ENCODE assay signal across 8 cellular contexts in genomic region chr10:38093816-38094157, GRCh38. TPM values are rescaled to one million over a fixed set of nuclear protein-coding genes. Genes with fewer than 3 reads are reported as not detected.
DNase-seq lines count a peak whose midpoint lies in the region; ATAC-seq, FAIRE-seq and TF ChIP-seq lines count a peak whose summit lies in the region.

No MANE protein-coding gene starts in this region.

- no peaks in the 10 kb centered on the region for H4K20me1 ChIP-seq in endothelial cell of umbilical vein (replicated peaks; ENCODE audit: control insufficient read depth, extremely low read depth, insufficient read depth, low read length)

- H3K4me1 ChIP-seq in endothelial cell of umbilical vein (ENCODE audit: control insufficient read depth, extremely low read depth, insufficient read depth, low read length) = no peaks in the 10 kb centered on the region

- H3K9me3 ChIP-seq in endothelial cell of umbilical vein (replicated peaks; ENCODE audit: control insufficient read depth, insufficient read depth, low read length) = no peaks in the 10 kb centered on the region

- BruUV-seq in endothelial cell of umbilical vein (replicated peaks; lab: Mats Ljungman, UMichigan) = no TSS peak

- peak overlapping the region; percentile 63 for H3K4me2 ChIP-seq in endothelial cell of umbilical vein (ENCODE audit: insufficient read depth, low read length)

- H3K9ac ChIP-seq in endothelial cell of umbilical vein (replicated peaks; ENCODE audit: extremely low read depth, insufficient read depth, low read length) = no peak overlapping the region

- dilution Hi-C loops in endothelial cell of umbilical vein (cut with MboI; ENCODE audit: extremely low pct_ligation_motif_present, low sequenced_read_pairs) = no loop called here

- ATAC-seq in omental fat pad (ENCODE audit: low FRiP score) = peak; percentile 5

- no peak overlapping the region for H3K27ac ChIP-seq in endothelial cell of umbilical vein (ENCODE audit: insufficient read depth, low read depth, low read length)

- no peak for FAIRE-seq in endothelial cell of umbilical vein (lab: Jason Lieb, UNC)

- no peaks in the 10 kb centered on the region for H3K9me1 ChIP-seq in endothelial cell of umbilical vein (replicated peaks; ENCODE audit: control insufficient read depth, extremely low read depth, insufficient read depth, low read length)

- peak overlapping the region; percentile 91 for H3K4me3 ChIP-seq in GM12864 (ENCODE audit: low read depth, low read length)
- peak overlapping the region; percentile 19 for H3K4me3 ChIP-seq in H7 (ENCODE audit: insufficient read depth, low read depth, low read length)
- H3K4me3 ChIP-seq in endothelial cell of umbilical vein (replicated peaks in 1 of 3; ENCODE audit: insufficient read depth in 1 of 3, low read depth in 1 of 3, low read length in 3 of 3) = peak overlapping the region; percentile 6 to 45 (median 33)

- CTCF ChIA-PET in endothelial cell of umbilical vein (lab: Charles Lee) = interaction anchor here (1.2 to 2.7 kb wide), 2 partner anchors 31 to 117 kb away, joined by 3 to 15 read pairs; partner anchors contain the start of gene ZNF25

- H3K79me2 ChIP-seq in endothelial cell of umbilical vein (ENCODE audit: control insufficient read depth, insufficient read depth, low read length) = peaks cover 4% of the 10 kb centered on the region

- H3K36me3 ChIP-seq in H7 (replicated peaks; ENCODE audit: control insufficient read depth, insufficient read depth, low read length) = no peaks in the 10 kb centered on the region
- peaks cover 0 to 5% of the 10 kb centered on the region in 2 experiments for H3K36me3 ChIP-seq in endothelial cell of umbilical vein (ENCODE audit: control insufficient read depth in 2 of 2, extremely low read depth in 1 of 2, insufficient read depth in 2 of 2, low read length in 2 of 2)

- no peak for TF ChIP-seq POLR2A in endothelial cell of umbilical vein (IDR thresholded peaks at IDR 0.05; ENCODE audit: low read depth, low read length)

- H2AFZ ChIP-seq in endothelial cell of umbilical vein (ENCODE audit: low read depth, low read length) = peak overlapping the region; percentile 99

- no peak for TF ChIP-seq CTCF in GM12864 (IDR thresholded peaks at IDR 0.05; ENCODE audit: low read depth, low read length, missing control alignments)
- no peak for TF ChIP-seq CTCF in endothelial cell of umbilical vein (IDR thresholded peaks at IDR 0.05; ENCODE audit: extremely low read depth in 1 of 2, insufficient read depth in 1 of 2, low read depth in 1 of 2, low read length in 2 of 2)
- TF ChIP-seq CTCF in omental fat pad (IDR thresholded peaks at IDR 0.05) = no peak

- peaks cover 2% of the 10 kb centered on the region; the same call in 1 of the 2 replicates for H3K27me3 ChIP-seq in H7 (ENCODE audit: control insufficient read depth, insufficient read depth, low read length)
- H3K27me3 ChIP-seq in endothelial cell of umbilical vein (ENCODE audit: control insufficient read depth in 2 of 2, insufficient read depth in 2 of 2, low read length in 2 of 2) = no peaks in the 10 kb centered on the region

- intact Hi-C loops in endothelial cell of umbilical vein (cut with micrococcal nuclease) = loop anchor here (1.0 to 2.0 kb wide), 3 partner anchors 83 to 237 kb away; partner anchors contain the start of genes ZNF248, ZNF25 and ZNF33A

- DNase-seq in GM12864 (ENCODE audit: low read depth) (no peak), H7 (no peak), NCI-H69 (lab: John Stamatoyannopoulos, UW) (peak; percentile 56), endothelial cell of umbilical vein (ENCODE audit: low read depth, low spot score) (no peak), omental fat pad (ENCODE audit: low spot score) (no peak), epidermal melanocyte (ENCODE audit: insufficient read length, low spot score) (no peak), HT-29 (ENCODE audit: low spot score) (no peak), NCI-H1092 (lab: John Stamatoyannopoulos, UW) (no peak)

- POLR2A ChIA-PET in endothelial cell of umbilical vein (lab: Charles Lee) = no interaction called here

TF ChIP-seq in endothelial cell of umbilical vein, 7 proteins besides CTCF, POLR2A, EP300 and RAD21:
- TF ChIP-seq EZH2 (IDR thresholded peaks at IDR 0.05; ENCODE audit: borderline replicate concordance, low read depth, low read length, severe bottlenecking) (no peak), MAX (IDR thresholded peaks at IDR 0.05; ENCODE audit: insufficient read depth, insufficient read length) (no peak), GATA2 (IDR thresholded peaks at IDR 0.05; ENCODE audit: insufficient read depth, insufficient read length, low read depth, low read length) (no peak), FOS (IDR thresholded peaks at IDR 0.05; ENCODE audit: borderline replicate concordance, insufficient read depth, low read length) (no peak), POLR2AphosphoS5 (IDR thresholded peaks at IDR 0.05; ENCODE audit: insufficient read depth, low read depth, low read length) (no peak), JUN (IDR thresholded peaks at IDR 0.05; ENCODE audit: borderline replicate concordance, insufficient read depth, insufficient read length, low read depth) (no peak), MYC (IDR thresholded peaks at IDR 0.05; ENCODE audit: low read depth, low read length) (no peak)
TF ChIP-seq in endothelial cell of umbilical vein: peak in this region for 0.

RNA-seq across cellular contexts. Expression of gene ZNF37A, which starts 0.3 kb away (rescaled TPM):
- 1.1 and 1.9 TPM in 2 replicates for total RNA-seq in H7 (2014; rRNA removed; shearing (Covaris generic))
- total RNA-seq in endothelial cell of umbilical vein (10.4 and 14.5 TPM in 2 replicates), omental fat pad (10 to 100 TPM; 15.0 to 27.0 (median 20.7) TPM)
- polyA plus RNA-seq in endothelial cell of umbilical vein = 3.4 and 3.9 TPM in 2 replicates
- 3.4 and 3.7 TPM in 2 replicates for polyA plus RNA-seq in endothelial cell of umbilical vein (2011; cell fraction: cytosol; rRNA removed)
- 12.7 and 14.4 TPM in 2 replicates for polyA plus RNA-seq in endothelial cell of umbilical vein (2011; cell fraction: nucleus; rRNA removed)
- 7.4 and 7.6 TPM in 2 replicates for polyA plus RNA-seq in endothelial cell of umbilical vein (2012)
- polyA minus RNA-seq in endothelial cell of umbilical vein = 18.7 and 26.5 TPM in 2 replicates
- polyA minus RNA-seq in endothelial cell of umbilical vein (2011; cell fraction: cytosol; rRNA and poly(A)+ RNA removed) = 6.8 TPM
- polyA minus RNA-seq in endothelial cell of umbilical vein (2011; cell fraction: nucleus; rRNA and poly(A)+ RNA removed) = 15.2 and 16.3 TPM in 2 replicates
- total RNA-seq in HT-29 (2014; rRNA removed; shearing (Covaris generic)) = 2.9 and 5.9 TPM in 2 replicates

Comparison
In these comparisons a context has a peak if more than half of its experiments do, and no peak if none do; other contexts are left out.
1. H3K4me3 ChIP-seq: peak in every context shown above with its lines; median percentile 91 in GM12864; 33 in endothelial cell of umbilical vein; 19 in H7.